ENCODE assay signal across 1 cellular context in genomic region chr14:99257122-99257672, GRCh38.
TF ChIP-seq lines count a peak whose summit lies in the region.

No MANE protein-coding gene starts in this region.

TF ChIP-seq in H1, 55 proteins besides CTCF, POLR2A, EP300 and RAD21 (continued from another document):
- no peak for TF ChIP-seq KDM1A (IDR thresholded peaks at IDR 0.05; ENCODE audit: borderline replicate concordance, low read length)
- no peak for TF ChIP-seq SIN3A (conservative IDR thresholded peaks at IDR 0.05 in 1 of 2, IDR thresholded peaks at IDR 0.05 in 1 of 2; ENCODE audit: low read depth in 1 of 2, low read length in 2 of 2)
